ENCODE assay signal across 8 cellular contexts in genomic region chr1:110675060-110675791, GRCh38. TPM values are rescaled to one million over a fixed set of nuclear protein-coding genes. Genes with fewer than 3 reads are reported as not detected.
A peak's percentile ranks its signal among the peaks of the same experiment; 100 is the strongest.
DNase-seq lines count a peak whose midpoint lies in the region; ATAC-seq and TF ChIP-seq lines count a peak whose summit lies in the region.

No MANE protein-coding gene starts in this region.

- H3K4me3 Mint-ChIP-seq in naive B cell: peak overlapping the region; percentile 70 to 96 (median 88)

- no peaks in the 10 kb centered on the region for H3K36me3 ChIP-seq in A673 (ENCODE audit: insufficient read depth, low read length, poor library complexity, severe bottlenecking)
- H3K36me3 ChIP-seq in HUES48 (ENCODE audit: control insufficient read depth, insufficient read depth, low read length): no peaks in the 10 kb centered on the region

- peaks cover 40 to 44% (median 42%) of the 10 kb centered on the region in 3 donors for H3K4me1 Mint-ChIP-seq in naive B cell

- peak overlapping the region; percentile 50 for H3K4me3 ChIP-seq in A673 (ENCODE audit: low read depth, low read length, poor library complexity, severe bottlenecking)
- peak overlapping the region; percentile 72 for H3K4me3 ChIP-seq in HUES48 (ENCODE audit: low read depth, low read length)

- intact Hi-C loops in A673 (cut with micrococcal nuclease; ENCODE audit: unreplicated experiment): loop anchor here (1.0 kb wide), 1 partner anchor 28 kb away; no protein-coding TSS in a partner anchor

- H3K4me1 ChIP-seq in A673 (ENCODE audit: insufficient read depth, low read length, poor library complexity, severe bottlenecking): no peaks in the 10 kb centered on the region
- no peaks in the 10 kb centered on the region; the same call in 1 of the 2 replicates for H3K4me1 ChIP-seq in HUES48 (ENCODE audit: control insufficient read depth, insufficient read depth, low read length)

- CTCF ChIA-PET in A673 (lab: Charles Lee) (no interaction called here), RWPE1 (lab: Yijun Ruan, JAX) (no interaction called here)

- POLR2A ChIA-PET in A673 (lab: Charles Lee; ENCODE audit: low non-redundant PET): no interaction called here
- POLR2A ChIA-PET in RWPE1 (lab: Yijun Ruan, JAX; ENCODE audit: low non-redundant PET): no interaction called here

- no peaks in the 10 kb centered on the region for H3K9me3 ChIP-seq in A673 (ENCODE audit: low read depth, low read length, poor library complexity, severe bottlenecking)
- H3K9me3 ChIP-seq in HUES48 (ENCODE audit: control insufficient read depth, insufficient read depth, low read length): peaks cover 4% of the 10 kb centered on the region; the same call in 1 of the 2 replicates

- BruUV-seq in A673 (replicated peaks; lab: Mats Ljungman, UMichigan): no TSS peak

- H3K27ac Mint-ChIP-seq in naive B cell: peak overlapping the region in 4 of 6 donors; percentile 56 to 76 (median 63)

- ATAC-seq in naive B cell (ENCODE audit: low read depth in 2 of 2) (no peak), HG02840 (IDR thresholded peaks at IDR 0.05; ENCODE audit: low FRiP score, unreplicated experiment) (no peak), HG03565 (IDR thresholded peaks at IDR 0.05; ENCODE audit: unreplicated experiment) (no peak)

- TF ChIP-seq CTCF in A673 (conservative IDR thresholded peaks at IDR 0.05; ENCODE audit: low read depth, low read length) (no peak), RWPE1 (conservative IDR thresholded peaks at IDR 0.05; ENCODE audit: low read depth) (no peak)

- H3K36me3 Mint-ChIP-seq in naive B cell: no peaks in the 10 kb centered on the region

- peaks cover 0 to 2% (median 0%) of the 10 kb centered on the region in 7 donors for H3K9me3 Mint-ChIP-seq in naive B cell

- DNase-seq in A673 (ENCODE audit: low spot score) (no peak), ecto neural progenitor cell (ENCODE audit: low spot score) (peak; percentile 85), naive B cell (no peak), RPMI8226 (no peak), RWPE1 (ENCODE audit: low spot score) (no peak)

- no peaks in the 10 kb centered on the region for H3K27me3 Mint-ChIP-seq in naive B cell

- peaks cover 70% of the 10 kb centered on the region for H3K27me3 ChIP-seq in A673 (replicated peaks; ENCODE audit: insufficient read depth, low read depth, low read length, poor library complexity)
- H3K27me3 ChIP-seq in HUES48 (ENCODE audit: control insufficient read depth, insufficient read depth, low read length): peaks cover 67% of the 10 kb centered on the region

- no peak overlapping the region for H3K9ac ChIP-seq in HUES48 (ENCODE audit: low read depth, low read length)

- H3K27ac ChIP-seq in A673 (ENCODE audit: low read depth, low read length, poor library complexity, severe bottlenecking): no peak overlapping the region
- no peak overlapping the region for H3K27ac ChIP-seq in HUES48 (ENCODE audit: low read depth, low read length)
- H3K27ac ChIP-seq in RWPE1: no peak overlapping the region

RNA-seq across cellular contexts. Expression of gene KCNA3, which starts 0.5 kb away (rescaled TPM):
- 0.15 and 0.43 TPM in 2 replicates for total RNA-seq in A673 (2021)
- 10 to 100 TPM; 38.4 to 78.6 (median 51.0) TPM for polyA plus RNA-seq in naive B cell (ENCODE audit: low read depth in 6 of 6)
